20 cellular contexts compared by ENCODE assay signal in genomic region chr2:209138079-209138478, GRCh38.
"Had no signal": no experiment of that assay in that cellular context is flagged by ENCODE, and none has a peak within 500 bp of the region (broad histone marks: within the 10 kb centered on the region; RNA-seq: fewer than 3 reads in every experiment).

No MANE protein-coding gene starts in this region.

- H3K4me1 Mint-ChIP-seq: naive thymus-derived CD8-positive, alpha-beta T cell; stimulated activated naive B cell treated with anti-CD40 and anti-IgM and Interleukin-4, amounts not matched to agents 10 μg/mL and 1 μg/mL and 100 μg/mL, for 72 hours; stimulated activated naive CD8-positive, alpha-beta T cell treated with anti-CD3 and anti-CD28 coated beads, Interleukin-15, amount 100 ng/mL, for 72 hours had no signal

- H3K4me1 ChIP-seq: esophagus squamous epithelium, gastroesophageal sphincter, psoas muscle, testis, tibial nerve, upper lobe of right lung, vagina had no signal

- H3K27me3 ChIP-seq: esophagus squamous epithelium, gastroesophageal sphincter, neutrophil, testis, tibial nerve, upper lobe of right lung, vagina had no signal

- H3K36me3 Mint-ChIP-seq: naive thymus-derived CD8-positive, alpha-beta T cell; stimulated activated naive B cell treated with anti-CD40 and anti-IgM and Interleukin-4, amounts not matched to agents 10 μg/mL and 1 μg/mL and 100 μg/mL, for 72 hours had no signal

- H3K36me3 ChIP-seq: esophagus squamous epithelium, gastroesophageal sphincter, neutrophil, tibial nerve, upper lobe of right lung, vagina had no signal

- H3K9me3 Mint-ChIP-seq: dendritic cell treated with granulocyte-macrophage colony-stimulating factor and Interleukin-4, amounts not matched to agents 40 ng/mL and 50 ng/mL, for 4 days; stimulated activated naive CD8-positive, alpha-beta T cell treated with anti-CD3 and anti-CD28 coated beads, Interleukin-15, amount 100 ng/mL, for 72 hours had no signal

- H3K9me3 ChIP-seq: esophagus squamous epithelium, gastroesophageal sphincter, neutrophil, psoas muscle, testis, upper lobe of right lung, vagina had no signal

- H3K27me3 Mint-ChIP-seq: effector memory CD8-positive, alpha-beta T cell; naive thymus-derived CD8-positive, alpha-beta T cell; stimulated activated naive B cell treated with anti-CD40 and anti-IgM and Interleukin-4, amounts not matched to agents 10 μg/mL and 1 μg/mL and 100 μg/mL, for 72 hours; stimulated activated naive CD8-positive, alpha-beta T cell treated with anti-CD3 and anti-CD28 coated beads, Interleukin-15, amount 100 ng/mL, for 72 hours had no signal

- H3K4me3 ChIP-seq: esophagus squamous epithelium, gastroesophageal sphincter, psoas muscle, testis, tibial nerve, upper lobe of right lung, vagina had no signal

- H3K27ac Mint-ChIP-seq: dendritic cell treated with granulocyte-macrophage colony-stimulating factor and Interleukin-4, amounts not matched to agents 40 ng/mL and 50 ng/mL, for 4 days; effector memory CD8-positive, alpha-beta T cell; naive thymus-derived CD8-positive, alpha-beta T cell; stimulated activated naive B cell treated with anti-CD40 and anti-IgM and Interleukin-4, amounts not matched to agents 10 μg/mL and 1 μg/mL and 100 μg/mL, for 72 hours; stimulated activated naive CD8-positive, alpha-beta T cell treated with anti-CD3 and anti-CD28 coated beads, Interleukin-15, amount 100 ng/mL, for 72 hours had no signal

- H3K4me3 Mint-ChIP-seq: dendritic cell treated with granulocyte-macrophage colony-stimulating factor and Interleukin-4, amounts not matched to agents 40 ng/mL and 50 ng/mL, for 4 days; effector memory CD8-positive, alpha-beta T cell; naive thymus-derived CD8-positive, alpha-beta T cell; stimulated activated naive B cell treated with anti-CD40 and anti-IgM and Interleukin-4, amounts not matched to agents 10 μg/mL and 1 μg/mL and 100 μg/mL, for 72 hours; stimulated activated naive CD8-positive, alpha-beta T cell treated with anti-CD3 and anti-CD28 coated beads, Interleukin-15, amount 100 ng/mL, for 72 hours had no signal

- H3K27ac ChIP-seq: esophagus squamous epithelium, gastroesophageal sphincter, neutrophil, psoas muscle, testis, tibial nerve, upper lobe of right lung, vagina had no signal

- ATAC-seq: effector memory CD8-positive, alpha-beta T cell; gastroesophageal sphincter; left cardiac atrium; naive thymus-derived CD8-positive, alpha-beta T cell; psoas muscle; sciatic nerve; stimulated activated naive B cell treated with anti-CD40 and anti-IgM and Interleukin-4, amounts not matched to agents 10 μg/mL and 1 μg/mL and 100 μg/mL, for 72 hours; stimulated activated naive CD8-positive, alpha-beta T cell treated with anti-CD3 and anti-CD28 coated beads, Interleukin-15, amount 100 ng/mL, for 72 hours; upper lobe of right lung had no signal

- DNase-seq: effector memory CD8-positive, alpha-beta T cell; esophagus squamous epithelium; foreskin fibroblast; glutamatergic neuron; kidney; left cardiac atrium; naive thymus-derived CD8-positive, alpha-beta T cell; psoas muscle; stimulated activated CD4-positive, alpha-beta T cell treated with anti-CD3 and anti-CD28 coated beads, Interleukin-2, amount 100 ng/mL, for 24 hours; stimulated activated CD4-positive, alpha-beta T cell treated with anti-CD3 and anti-CD28 coated beads, Interleukin-4, amount 100 ng/mL, for 4 hours; stimulated activated naive B cell treated with anti-CD40 and anti-IgM and Interleukin-4, amounts not matched to agents 10 μg/mL and 1 μg/mL and 100 μg/mL, for 72 hours; stimulated activated naive CD8-positive, alpha-beta T cell treated with anti-CD3 and anti-CD28 coated beads, Interleukin-15, amount 100 ng/mL, for 72 hours; testis; upper lobe of right lung had no signal
